ENCODE assay signal across 26 cellular contexts in the genomic region with DNA sequence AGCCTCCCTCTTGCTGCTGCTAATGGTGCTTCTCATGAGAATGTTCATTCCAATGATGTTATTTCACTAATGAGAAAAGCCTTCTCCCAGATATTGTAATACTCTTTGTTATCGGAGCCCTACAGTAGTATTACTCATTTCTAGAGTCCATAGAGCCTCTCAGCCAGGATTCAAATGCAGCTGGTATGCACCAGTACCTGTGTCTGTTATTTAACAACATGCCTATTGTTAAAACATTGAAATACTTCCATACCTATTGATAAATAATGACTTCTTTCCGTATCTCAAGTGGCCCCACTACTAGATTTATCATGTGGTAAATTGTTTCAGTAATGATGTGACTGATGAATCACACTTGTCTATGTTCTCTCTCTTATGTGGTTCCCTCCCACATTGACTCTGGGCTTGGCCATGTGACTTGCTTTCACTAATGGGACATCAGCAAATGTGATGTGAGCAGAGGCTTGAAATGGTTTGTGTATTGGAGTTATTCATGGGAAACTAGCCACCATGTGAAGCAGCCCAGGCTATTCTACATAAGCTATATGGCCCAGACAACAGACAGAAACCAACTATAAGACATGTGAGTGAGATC.
A peak's percentile ranks its signal among the peaks of the same experiment; 100 is the strongest.
DNase-seq lines count a peak whose midpoint lies in the region; ATAC-seq, FAIRE-seq and TF ChIP-seq lines count a peak whose summit lies in the region.
"Had no signal": no experiment of that assay in that cellular context is flagged by ENCODE, and none has a peak within 500 bp of the region (broad histone marks: within the 10 kb centered on the region; RNA-seq: fewer than 3 reads in every experiment).

No MANE protein-coding gene starts in this region.

- H3K27ac ChIP-seq in A549 = no peak overlapping the region
- no peak overlapping the region for H3K27ac ChIP-seq in K562 (ENCODE audit: extremely low read depth, low read depth, low read length)
- H3K27ac ChIP-seq in sigmoid colon = no peak overlapping the region
- no peak overlapping the region for H3K27ac ChIP-seq in H9 (ENCODE audit: insufficient read length, low read depth, low read length)
- H3K27ac ChIP-seq: body of pancreas, C4-2B, HL-60, neutrophil, skin epidermis, suprapubic skin had no signal

- ATAC-seq in A549 (no peak; a peak in 1 of 6 replicates), GM18858 (IDR thresholded peaks at IDR 0.05; ENCODE audit: unreplicated experiment) (peak; percentile 47), K562 (no peak)
- ATAC-seq in activated T-cell treated with anti-CD3 and anti-CD28 coated beads, Interleukin-2, amount 50 U/mL, for 4 hours = no peak
- ATAC-seq: activated T-helper 17 cell treated with anti-CD3 and anti-CD28 coated beads, Interleukin-2, amount 50 U/mL, for 72 hours; body of pancreas; esophagus mucosa had no signal

- no peak overlapping the region for H3T11ph ChIP-seq in H9 (ENCODE audit: low read length)

- TF ChIP-seq POLR2A in A549 (IDR thresholded peaks at IDR 0.05; ENCODE audit: low read length) (no peak), K562 (conservative IDR thresholded peaks at IDR 0.05) (no peak), sigmoid colon (IDR thresholded peaks at IDR 0.05) (no peak)

- no peaks in the 10 kb centered on the region for H3K9me3 ChIP-seq in A549
- H3K9me3 ChIP-seq in K562 (replicated peaks; ENCODE audit: control insufficient read depth, insufficient read depth, low read depth, low read length) = no peaks in the 10 kb centered on the region
- H3K9me3 ChIP-seq in sigmoid colon = no peaks in the 10 kb centered on the region
- peaks cover 15% of the 10 kb centered on the region for H3K9me3 ChIP-seq in H9 (ENCODE audit: control insufficient read depth, low read depth, low read length)
- H3K9me3 ChIP-seq: body of pancreas, neutrophil, suprapubic skin had no signal

- H3K23ac ChIP-seq in H9 (ENCODE audit: insufficient read length, low read depth, low read length) = no peak overlapping the region

- no peak overlapping the region for H3K14ac ChIP-seq in H9 (ENCODE audit: insufficient read depth, low read length)

- H2BK12ac ChIP-seq in H9 (ENCODE audit: insufficient read length, low read depth, low read length) = no peak overlapping the region

- intact Hi-C loops in K562 (cut with micrococcal nuclease) (no loop called here), sigmoid colon (cut with DNase I) (no loop called here)

- no peaks in the 10 kb centered on the region for H3K23me2 ChIP-seq in H9 (ENCODE audit: insufficient read length, low read depth, low read length, poor library complexity, severe bottlenecking)

- H3K79me2 ChIP-seq in K562 (ENCODE audit: control insufficient read depth, insufficient read depth, low read length) (no peaks in the 10 kb centered on the region), H9 (ENCODE audit: insufficient read depth, low read length) (no peaks in the 10 kb centered on the region)

- no peak overlapping the region for H3K4ac ChIP-seq in H9 (ENCODE audit: low read depth, low read length)

- H4K20me1 ChIP-seq in K562 (replicated peaks; ENCODE audit: control insufficient read depth, insufficient read depth, low read length) = no peaks in the 10 kb centered on the region
- no peaks in the 10 kb centered on the region for H4K20me1 ChIP-seq in H9 (ENCODE audit: control insufficient read depth, insufficient read depth, insufficient read length)

- H3K4me3 Mint-ChIP-seq in activated T-cell treated with anti-CD3 and anti-CD28 coated beads, Interleukin-2, amount 50 U/mL, for 4 hours = no peak overlapping the region
- no peak overlapping the region for H3K4me3 Mint-ChIP-seq in H9
- H3K4me3 Mint-ChIP-seq: activated naive CD8-positive, alpha-beta T cell treated with anti-CD3 and anti-CD28 coated beads for 36 hours; activated T-helper 17 cell treated with anti-CD3 and anti-CD28 coated beads, Interleukin-2, amount 50 U/mL, for 72 hours had no signal

- H3K4me3 ChIP-seq in A549 (no peak overlapping the region), K562 (no peak overlapping the region), sigmoid colon (no peak overlapping the region)
- H3K4me3 ChIP-seq: body of pancreas, lung, skin epidermis, suprapubic skin had no signal

- H4K91ac ChIP-seq in H9 (ENCODE audit: insufficient read length, low read depth, low read length) = no peak overlapping the region

- H3K56ac ChIP-seq in H9 (ENCODE audit: insufficient read length, low read depth, low read length) = no peak overlapping the region

- no peaks in the 10 kb centered on the region for H3K36me3 Mint-ChIP-seq in activated T-cell treated with anti-CD3 and anti-CD28 coated beads, Interleukin-2, amount 50 U/mL, for 4 hours (ENCODE audit: insufficient read depth)
- peaks cover 0 to 6% (median 1%) of the 10 kb centered on the region in 3 experiments; a peak in 4 of 7 replicates for H3K36me3 Mint-ChIP-seq in H9 (ENCODE audit: insufficient read depth in 1 of 3, low read depth in 3 of 3)
- H3K36me3 Mint-ChIP-seq: activated naive CD8-positive, alpha-beta T cell treated with anti-CD3 and anti-CD28 coated beads for 36 hours had no signal

- no peak overlapping the region for H2BK15ac ChIP-seq in H9 (ENCODE audit: low read depth, low read length)

- no peak overlapping the region for H2BK20ac ChIP-seq in H9 (ENCODE audit: low read depth, low read length, poor library complexity, severe bottlenecking)

- no peak overlapping the region for H3K4me2 ChIP-seq in A549
- H3K4me2 ChIP-seq in K562 (ENCODE audit: insufficient read depth, low read length) = no peak overlapping the region
- H3K4me2 ChIP-seq in H9 (ENCODE audit: insufficient read depth, insufficient read length, low read length) = no peak overlapping the region

- POLR2A ChIA-PET in A549 (lab: Yijun Ruan, JAX) = no interaction called here
- POLR2A ChIA-PET in K562 (lab: Yijun Ruan, JAX) = no interaction called here

- no peak overlapping the region for H3K18ac ChIP-seq in H9 (ENCODE audit: insufficient read length, low read depth, low read length)

- no TSS peak for BruUV-seq in K562 (replicated peaks; lab: Mats Ljungman, UMichigan)

- H3K27me3 ChIP-seq in K562 (ENCODE audit: control insufficient read depth in 2 of 2, insufficient read depth in 2 of 2, low read length in 2 of 2) (no peaks in the 10 kb centered on the region), sigmoid colon (no peaks in the 10 kb centered on the region), H9 (ENCODE audit: insufficient read depth, low read length) (no peaks in the 10 kb centered on the region)
- H3K27me3 ChIP-seq: body of pancreas, neutrophil, suprapubic skin had no signal

- no peaks in the 10 kb centered on the region for H3K4me1 Mint-ChIP-seq in activated T-cell treated with anti-CD3 and anti-CD28 coated beads, Interleukin-2, amount 50 U/mL, for 4 hours (ENCODE audit: low read depth)
- no peaks in the 10 kb centered on the region for H3K4me1 Mint-ChIP-seq in H9
- H3K4me1 Mint-ChIP-seq: activated naive CD8-positive, alpha-beta T cell treated with anti-CD3 and anti-CD28 coated beads for 36 hours; activated T-helper 17 cell treated with anti-CD3 and anti-CD28 coated beads, Interleukin-2, amount 50 U/mL, for 72 hours had no signal

- H3K36me3 ChIP-seq in K562 (ENCODE audit: control insufficient read depth, insufficient read depth, low read length) = no peaks in the 10 kb centered on the region
- no peaks in the 10 kb centered on the region for H3K36me3 ChIP-seq in sigmoid colon
- H3K36me3 ChIP-seq: neutrophil, suprapubic skin had no signal

- TF ChIP-seq EP300 in A549 (IDR thresholded peaks at IDR 0.05) (no peak), K562 (IDR thresholded peaks at IDR 0.05; ENCODE audit: low read length) (no peak), sigmoid colon (IDR thresholded peaks at IDR 0.05) (no peak)

- no peaks in the 10 kb centered on the region for H3K79me1 ChIP-seq in H9 (ENCODE audit: insufficient read depth, low read depth, low read length, poor library complexity, severe bottlenecking)

- CTCF ChIA-PET in A549 (lab: Yijun Ruan, JAX) (no interaction called here), K562 (lab: Yijun Ruan, JAX; ENCODE audit: low intra/inter-chr PET ratio) (interaction anchor here (0.5 kb wide), 1 partner anchor 75 kb away, joined by 3 read pairs; no protein-coding TSS in a partner anchor)

- H3K9me3 Mint-ChIP-seq in activated T-cell treated with anti-CD3 and anti-CD28 coated beads, Interleukin-2, amount 50 U/mL, for 4 hours = peaks cover 7% of the 10 kb centered on the region
- peaks cover 15 to 56% of the 10 kb centered on the region in 2 experiments for H3K9me3 Mint-ChIP-seq in H9
- H3K9me3 Mint-ChIP-seq: activated T-helper 17 cell treated with anti-CD3 and anti-CD28 coated beads, Interleukin-2, amount 50 U/mL, for 72 hours had no signal

- TF ChIP-seq RAD21 in A549 (conservative IDR thresholded peaks at IDR 0.05 in 1 of 2, IDR thresholded peaks at IDR 0.05 in 1 of 2) (no peak), K562 (CRISPR knock-in tag; conservative IDR thresholded peaks at IDR 0.05 in 1 of 2, IDR thresholded peaks at IDR 0.05 in 1 of 2) (no peak)

- no peaks in the 10 kb centered on the region for H3K9me1 ChIP-seq in K562 (ENCODE audit: control insufficient read depth, insufficient read depth, low read length)

- FAIRE-seq in A549 (lab: Jason Lieb, UNC) (peak; percentile 68), K562 (lab: Jason Lieb, UNC) (no peak)
- FAIRE-seq: D721Med, keratinocyte, urothelium cell line had no signal

- H3K27ac Mint-ChIP-seq in H9 = no peak overlapping the region
- H3K27ac Mint-ChIP-seq: activated naive CD8-positive, alpha-beta T cell treated with anti-CD3 and anti-CD28 coated beads for 36 hours; activated T-helper 17 cell treated with anti-CD3 and anti-CD28 coated beads, Interleukin-2, amount 50 U/mL, for 72 hours had no signal

- H3K9ac ChIP-seq in K562 (ENCODE audit: insufficient read depth in 1 of 2, low read depth in 2 of 2, low read length in 2 of 2) (no peak overlapping the region), H9 (ENCODE audit: extremely low read depth, insufficient read length, low read length) (no peak overlapping the region)

- H3K27me3 Mint-ChIP-seq in activated T-cell treated with anti-CD3 and anti-CD28 coated beads, Interleukin-2, amount 50 U/mL, for 4 hours (ENCODE audit: low read depth) = no peaks in the 10 kb centered on the region
- H3K27me3 Mint-ChIP-seq in H9 (ENCODE audit: low read depth) = no peaks in the 10 kb centered on the region
- H3K27me3 Mint-ChIP-seq: activated naive CD8-positive, alpha-beta T cell treated with anti-CD3 and anti-CD28 coated beads for 36 hours had no signal

- H2AFZ ChIP-seq in K562 (ENCODE audit: low read depth, low read length) (no peak overlapping the region), H9 (ENCODE audit: low read length) (no peak overlapping the region)

- H3K4me1 ChIP-seq in A549 = no peaks in the 10 kb centered on the region
- H3K4me1 ChIP-seq in K562 (replicated peaks in 1 of 2; ENCODE audit: control insufficient read depth in 2 of 2, insufficient read depth in 2 of 2, low read length in 2 of 2) = no peaks in the 10 kb centered on the region
- no peaks in the 10 kb centered on the region for H3K4me1 ChIP-seq in sigmoid colon
- no peaks in the 10 kb centered on the region for H3K4me1 ChIP-seq in H9 (ENCODE audit: insufficient read depth, low read length)
- H3K4me1 ChIP-seq: body of pancreas, suprapubic skin had no signal

- no peak overlapping the region for H4K5ac ChIP-seq in H9 (ENCODE audit: insufficient read length, low read depth, low read length)

- H2AK5ac ChIP-seq in H9 (ENCODE audit: insufficient read length, low read length) = no peak overlapping the region

- TF ChIP-seq CTCF in A549 (IDR thresholded peaks at IDR 0.05) = no peak
- TF ChIP-seq CTCF in K562 (IDR thresholded peaks at IDR 0.05 in 2 of 3, conservative IDR thresholded peaks at IDR 0.05 in 1 of 3; ENCODE audit: insufficient read depth in 2 of 3, low read depth in 1 of 3, low read length in 3 of 3) = no peak
- no peak for TF ChIP-seq CTCF in sigmoid colon (IDR thresholded peaks at IDR 0.05)
- TF ChIP-seq CTCF in H9 (conservative IDR thresholded peaks at IDR 0.05) = no peak

- in situ Hi-C loops in K562 (cut with MboI) = no loop called here

- H2BK120ac ChIP-seq in H9 (ENCODE audit: low read depth, low read length, poor library complexity, severe bottlenecking) = no peak overlapping the region

- no peak overlapping the region for H2BK5ac ChIP-seq in H9 (ENCODE audit: insufficient read length, low read length)

- no peak overlapping the region for H4K8ac ChIP-seq in H9 (replicated peaks; ENCODE audit: insufficient read length, low read depth, low read length)

- WGBS in A549 (ENCODE audit: missing lambda C conversion rate) = 29% methylated on average over 2 of the region's 2 CpGs
- 4% methylated on average over 2 of the region's 2 CpGs for whole genome bisulfite sequencing in K562 (ENCODE audit: insufficient coverage, low coverage, missing lambda C conversion rate)
- WGBS in sigmoid colon, 2 donors = 87% methylated on average over 2 of the region's 2 CpGs
- WGBS in H9 (ENCODE audit: extremely low coverage, insufficient read length, low lambda C conversion rate) = no CpG with 5 or more reads among the region's 2 CpGs

- DNase-seq in A549 (ENCODE audit: low read depth in 1 of 2, low spot score in 1 of 2) = no peak
- peak; percentile 26 for DNase-seq in HT1080 (ENCODE audit: low read depth)
- no peak for DNase-seq in K562 (ENCODE audit: extremely low read depth in 1 of 4, low spot score in 3 of 4)
- no peak for DNase-seq in sigmoid colon
- no peak for DNase-seq in activated CD8-positive, alpha-beta memory T cell treated with anti-CD3 and anti-CD28 coated beads, Interleukin-2, amount 50 U/mL, for 48 hours
- DNase-seq in activated T-cell treated with anti-CD3 and anti-CD28 coated beads, Interleukin-2, amount 50 U/mL, for 4 hours = no peak
- DNase-seq in H9 = no peak
- DNase-seq: activated CD4-positive, CD25-positive, alpha-beta regulatory T cell treated with anti-CD3 and anti-CD28 coated beads, Interleukin-2, amount 50 U/mL, for 72 hours; activated naive CD8-positive, alpha-beta T cell treated with anti-CD3 and anti-CD28 coated beads for 36 hours; body of pancreas; effector CD8-positive, alpha-beta T cell; NCI-H146; NCI-H526; stimulated activated CD4-positive, alpha-beta T cell treated with anti-CD3 and anti-CD28 coated beads, Interleukin-1b, Interleukin-23, amount 100 ng/mL, for 48 hours had no signal
